ENCODE assay signal across 12 cellular contexts in genomic region chr1:197391303-197392226, GRCh38.
DNase-seq lines count a peak whose midpoint lies in the region; ATAC-seq and TF ChIP-seq lines count a peak whose summit lies in the region.
"Had no signal": no experiment of that assay in that cellular context is flagged by ENCODE, and none has a peak within 500 bp of the region (broad histone marks: within the 10 kb centered on the region; RNA-seq: fewer than 3 reads in every experiment).

No MANE protein-coding gene starts in this region.

- ATAC-seq in effector memory CD8-positive, alpha-beta T cell (replicated peaks), result peak; percentile 80
- ATAC-seq in GM18517 (IDR thresholded peaks at IDR 0.05; ENCODE audit: unreplicated experiment), result no peak
- ATAC-seq in GM19023 (IDR thresholded peaks at IDR 0.05; ENCODE audit: unreplicated experiment), result no peak
- ATAC-seq: gastroesophageal sphincter had no signal

- H3K36me3 Mint-ChIP-seq in CD4-positive, alpha-beta memory T cell, result no peaks in the 10 kb centered on the region
- H3K36me3 Mint-ChIP-seq in T-helper 1 cell treated with Interleukin-12 subunit alpha and Interleukin-12 subunit beta and Interleukin-4 antibody, amounts not matched to agents 30 μg/mL and 1 μg/mL, for 36 hours (ENCODE audit: low read depth), result no peaks in the 10 kb centered on the region
- peaks cover 4% of the 10 kb centered on the region for H3K36me3 Mint-ChIP-seq in effector memory CD8-positive, alpha-beta T cell (ENCODE audit: insufficient read depth)

- POLR2A ChIA-PET in CD4-positive, alpha-beta memory T cell (lab: Charles Lee; ENCODE audit: partially characterized antibody), result interaction anchor here (1.7 to 1.9 kb wide), 2 partner anchors 8 to 511 kb away, joined by 3 to 5 read pairs; partner anchors contain the start of gene C1orf53
- POLR2A ChIA-PET in HEK293 (lab: Yijun Ruan, JAX), result no interaction called here

- no peak overlapping the region for H3K4me3 ChIP-seq in CD4-positive, alpha-beta memory T cell (ENCODE audit: low read length in 2 of 2)
- H3K4me3 ChIP-seq in HEK293 (ENCODE audit: low read depth, low read length), result no peak overlapping the region
- H3K4me3 ChIP-seq: coronary artery, gastroesophageal sphincter had no signal

- H3K4me1 Mint-ChIP-seq in CD4-positive, alpha-beta memory T cell, result peaks cover 30 to 42% (median 36%) of the 10 kb centered on the region in 4 donors
- peaks cover 15% of the 10 kb centered on the region for H3K4me1 Mint-ChIP-seq in T-helper 1 cell treated with Interleukin-12 subunit alpha and Interleukin-12 subunit beta and Interleukin-4 antibody, amounts not matched to agents 30 μg/mL and 1 μg/mL, for 36 hours (ENCODE audit: low read depth)
- peaks cover 8 to 16% of the 10 kb centered on the region in 2 donors for H3K4me1 Mint-ChIP-seq in effector memory CD8-positive, alpha-beta T cell (ENCODE audit: low read depth in 2 of 2)

- H3K4me3 Mint-ChIP-seq in CD4-positive, alpha-beta memory T cell, result peak overlapping the region; percentile 2 to 72 (median 49)
- no peak overlapping the region for H3K4me3 Mint-ChIP-seq in T-helper 1 cell treated with Interleukin-12 subunit alpha and Interleukin-12 subunit beta and Interleukin-4 antibody, amounts not matched to agents 30 μg/mL and 1 μg/mL, for 36 hours
- H3K4me3 Mint-ChIP-seq in effector memory CD8-positive, alpha-beta T cell, result peak overlapping the region in 1 of 2 donors; percentile 20
- H3K4me3 Mint-ChIP-seq: IgD-negative memory B cell had no signal

- intact Hi-C loops in CD4-positive, alpha-beta memory T cell (cut with micrococcal nuclease), result loop anchor here (5.0 kb wide), 3 partner anchors 34 to 386 kb away; partner anchors contain the start of gene DENND1B

- H3K27me3 Mint-ChIP-seq in CD4-positive, alpha-beta memory T cell, result peaks cover 0 to under 1% of the 10 kb centered on the region in 2 donors
- peaks cover 10% of the 10 kb centered on the region for H3K27me3 Mint-ChIP-seq in T-helper 1 cell treated with Interleukin-12 subunit alpha and Interleukin-12 subunit beta and Interleukin-4 antibody, amounts not matched to agents 30 μg/mL and 1 μg/mL, for 36 hours (ENCODE audit: low read depth)
- peaks cover 14 to 21% of the 10 kb centered on the region in 2 donors for H3K27me3 Mint-ChIP-seq in effector memory CD8-positive, alpha-beta T cell

- no peaks in the 10 kb centered on the region for H3K9me3 ChIP-seq in CD4-positive, alpha-beta memory T cell (ENCODE audit: control insufficient read depth in 1 of 2, low read length in 2 of 2)
- H3K9me3 ChIP-seq in HEK293 (ENCODE audit: control insufficient read depth, insufficient read depth, low read depth, low read length), result no peaks in the 10 kb centered on the region
- H3K9me3 ChIP-seq: gastroesophageal sphincter had no signal

- H3K27ac ChIP-seq in CD4-positive, alpha-beta memory T cell (ENCODE audit: low read depth, low read length), result peak overlapping the region; percentile 25
- H3K27ac ChIP-seq in HEK293 (ENCODE audit: extremely low read depth, low read depth, low read length), result no peak overlapping the region
- H3K27ac ChIP-seq: coronary artery, gastroesophageal sphincter had no signal

- TF ChIP-seq CTCF in HEK293 (tag by site-specific recombination; IDR thresholded peaks at IDR 0.05), result no peak

- CTCF ChIA-PET in CD4-positive, alpha-beta memory T cell (lab: Charles Lee; ENCODE audit: partially characterized antibody), result interaction anchor here (1.0 to 2.8 kb wide), 7 partner anchors 8 to 212 kb away, joined by 3 to 20 read pairs (median 4); no protein-coding TSS in a partner anchor
- CTCF ChIA-PET in HEK293 (lab: Yijun Ruan, JAX), result interaction anchor here (0.6 to 2.4 kb wide), 8 partner anchors 8 to 716 kb away, joined by 3 to 12 read pairs (median 3); no protein-coding TSS in a partner anchor

- peaks cover 43% of the 10 kb centered on the region for H3K4me1 ChIP-seq in CD4-positive, alpha-beta memory T cell (ENCODE audit: insufficient read depth, low read length)
- peaks cover 6% of the 10 kb centered on the region; the same call in 1 of the 2 replicates for H3K4me1 ChIP-seq in HEK293 (ENCODE audit: control insufficient read depth, insufficient read depth, low read length)
- H3K4me1 ChIP-seq: gastroesophageal sphincter had no signal

- no peaks in the 10 kb centered on the region for H3K9me3 Mint-ChIP-seq in CD4-positive, alpha-beta memory T cell
- H3K9me3 Mint-ChIP-seq in T-helper 1 cell treated with Interleukin-12 subunit alpha and Interleukin-12 subunit beta and Interleukin-4 antibody, amounts not matched to agents 30 μg/mL and 1 μg/mL, for 36 hours, result no peaks in the 10 kb centered on the region
- H3K9me3 Mint-ChIP-seq in effector memory CD8-positive, alpha-beta T cell, result no peaks in the 10 kb centered on the region
- H3K9me3 Mint-ChIP-seq: IgD-negative memory B cell had no signal

- DNase-seq in CD4-positive, alpha-beta memory T cell, result peak; percentile 48 to 81 (median 75)
- DNase-seq in effector memory CD8-positive, alpha-beta T cell, result no peak
- no peak for DNase-seq in cerebellar nuclear complex (lab: John Stamatoyannopoulos, UW)
- no peak for DNase-seq in HuH-7.5 (ENCODE audit: low spot score)
- DNase-seq: stimulated activated CD4-positive, alpha-beta T cell treated with anti-CD3 and anti-CD28 coated beads, Interleukin-4, amount 100 ng/mL, for 1 hour had no signal

- H3K27me3 ChIP-seq in CD4-positive, alpha-beta memory T cell (ENCODE audit: insufficient read depth, low read length), result no peaks in the 10 kb centered on the region
- H3K27me3 ChIP-seq: gastroesophageal sphincter had no signal

- no peaks in the 10 kb centered on the region for H3K36me3 ChIP-seq in CD4-positive, alpha-beta memory T cell (ENCODE audit: insufficient read depth, low read length)
- H3K36me3 ChIP-seq in HEK293 (ENCODE audit: control insufficient read depth in 2 of 2, insufficient read depth in 1 of 2, low read length in 2 of 2), result no peaks in the 10 kb centered on the region
- H3K36me3 ChIP-seq: gastroesophageal sphincter had no signal

- peak overlapping the region; percentile 58 to 96 (median 87) for H3K27ac Mint-ChIP-seq in CD4-positive, alpha-beta memory T cell
- peak overlapping the region; percentile 12 for H3K27ac Mint-ChIP-seq in T-helper 1 cell treated with Interleukin-12 subunit alpha and Interleukin-12 subunit beta and Interleukin-4 antibody, amounts not matched to agents 30 μg/mL and 1 μg/mL, for 36 hours
- peak overlapping the region in 1 of 2 donors; percentile 52 for H3K27ac Mint-ChIP-seq in effector memory CD8-positive, alpha-beta T cell
- H3K27ac Mint-ChIP-seq: IgD-negative memory B cell had no signal

TF ChIP-seq in HEK293, 187 proteins besides CTCF, POLR2A, EP300 and RAD21 (continues in another document):
- TF ChIP-seq ZNF391 (tag by site-specific recombination; IDR thresholded peaks at IDR 0.05; ENCODE audit: borderline replicate concordance, low read depth), result no peak
- TF ChIP-seq OVOL3 (tag by site-specific recombination; IDR thresholded peaks at IDR 0.05), result no peak
- peak; percentile 18; the same call in 1 of the 2 replicates for TF ChIP-seq FEZF1 (tag by site-specific recombination; IDR thresholded peaks at IDR 0.05)
- no peak for TF ChIP-seq ZNF692 (tag by site-specific recombination; IDR thresholded peaks at IDR 0.05)
- no peak for TF ChIP-seq ZNF518A (tag by site-specific recombination; conservative IDR thresholded peaks at IDR 0.05; ENCODE audit: low read depth)

Comparison
In these comparisons a context has a peak if more than half of its experiments do, and no peak if none do; other contexts are left out.
1. DNase-seq: peak in CD4-positive, alpha-beta memory T cell (5 of 5); none in effector memory CD8-positive, alpha-beta T cell (0 of 3), cerebellar nuclear complex (0 of 2) and HuH-7.5 (single experiment).